ENCODE assay signal across 20 cellular contexts in the genomic region with DNA sequence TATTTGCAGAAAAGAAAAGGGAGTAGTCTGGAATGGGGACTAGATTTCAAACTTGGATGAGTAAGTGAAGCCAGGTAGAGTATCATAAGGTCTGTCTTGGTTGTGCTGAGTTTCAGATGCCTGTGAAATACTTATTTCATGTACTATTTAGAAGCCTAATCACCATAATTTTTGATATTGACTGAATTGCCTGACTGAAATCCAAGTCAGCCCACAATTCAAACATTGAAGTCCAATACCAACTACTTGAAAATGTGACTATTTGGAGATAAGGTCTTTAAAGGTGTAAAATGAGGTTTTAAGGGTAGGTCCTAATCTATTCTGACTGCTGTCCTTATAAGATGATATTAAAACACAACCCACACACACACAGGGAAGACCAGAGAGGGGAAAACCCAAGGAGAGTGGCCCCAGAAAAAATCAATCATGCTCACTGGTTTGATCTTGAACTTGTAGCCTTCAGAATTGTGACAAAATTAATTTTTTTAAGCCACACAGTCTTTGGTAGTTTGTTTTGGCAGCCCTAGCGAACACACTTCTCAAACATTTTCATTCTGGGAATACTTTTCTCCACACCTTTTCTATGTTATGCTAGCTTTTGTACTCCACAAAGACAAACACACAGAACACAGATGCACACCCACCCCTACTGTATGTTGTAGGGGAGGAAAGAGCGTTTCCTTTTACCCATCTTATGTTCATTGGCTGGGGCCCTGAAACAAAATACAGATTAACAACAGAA.
DNase-seq lines count a peak whose midpoint lies in the region; ATAC-seq and TF ChIP-seq lines count a peak whose summit lies in the region.
"Had no signal": no experiment of that assay in that cellular context is flagged by ENCODE, and none has a peak within 500 bp of the region (broad histone marks: within the 10 kb centered on the region; RNA-seq: fewer than 3 reads in every experiment).

No MANE protein-coding gene starts in this region.

- POLR2A ChIA-PET in activated CD8-positive, alpha-beta T cell treated with anti-CD3 and anti-CD28 coated beads, Interleukin-2, amount 10 ng/mL, durations not matched to agents 7 days and 5 days (lab: Charles Lee) = interaction anchor here (1.1 to 27.2 kb wide), 9 partner anchors 12 to 187 kb away, joined by 3 to 2224 read pairs (median 171); a partner anchor contains a TSS
- POLR2A ChIA-PET in activated CD8-positive, alpha-beta T cell treated with anti-CD3 and anti-CD28 coated beads for 36 hours (lab: Charles Lee) = interaction anchor here (0.6 to 27.2 kb wide), 12 partner anchors 8 to 1617 kb away, joined by 3 to 883 read pairs (median 60); a partner anchor contains a TSS

- CTCF ChIA-PET in activated CD8-positive, alpha-beta T cell treated with anti-CD3 and anti-CD28 coated beads, Interleukin-2, amount 10 ng/mL, durations not matched to agents 7 days and 5 days (lab: Charles Lee) = interaction anchor here (1.4 kb wide), 1 partner anchor 90 kb away, joined by 3 read pairs; a partner anchor contains a TSS
- CTCF ChIA-PET in activated CD8-positive, alpha-beta T cell treated with anti-CD3 and anti-CD28 coated beads for 36 hours (lab: Charles Lee) = interaction anchor here (0.9 to 1.6 kb wide), 2 partner anchors 8 to 44 kb away, joined by 3 to 4 read pairs; no protein-coding TSS in a partner anchor
- CTCF ChIA-PET in activated naive CD4-positive, alpha-beta T cell treated with anti-CD3 and anti-CD28 coated beads for 36 hours (lab: Charles Lee) = interaction anchor here (1.6 kb wide), 1 partner anchor 8 kb away, joined by 6 read pairs; a partner anchor contains a TSS

- peak overlapping the region; percentile 62 for H3K27ac Mint-ChIP-seq in activated CD8-positive, alpha-beta T cell treated with anti-CD3 and anti-CD28 coated beads, Interleukin-2, amount 10 ng/mL, durations not matched to agents 7 days and 5 days
- no peak overlapping the region for H3K27ac Mint-ChIP-seq in activated CD8-positive, alpha-beta T cell treated with anti-CD3 and anti-CD28 coated beads for 36 hours
- H3K27ac Mint-ChIP-seq in activated naive CD8-positive, alpha-beta T cell treated with anti-CD3 and anti-CD28 coated beads, Interleukin-2, amount 50 U/mL, for 24 hours = peak overlapping the region; percentile 46
- peak overlapping the region; percentile 51 for H3K27ac Mint-ChIP-seq in stimulated activated naive B cell treated with anti-CD40 and anti-IgM and Interleukin-4, amounts not matched to agents 10 μg/mL and 1 μg/mL and 100 μg/mL, for 72 hours
- no peak overlapping the region for H3K27ac Mint-ChIP-seq in activated naive CD4-positive, alpha-beta T cell treated with anti-CD3 and anti-CD28 coated beads for 36 hours
- H3K27ac Mint-ChIP-seq: dendritic cell treated with granulocyte-macrophage colony-stimulating factor and Interleukin-4, amounts not matched to agents 40 ng/mL and 50 ng/mL, for 4 days had no signal

- peaks cover 1% of the 10 kb centered on the region for H3K9me3 Mint-ChIP-seq in activated CD8-positive, alpha-beta T cell treated with anti-CD3 and anti-CD28 coated beads, Interleukin-2, amount 10 ng/mL, durations not matched to agents 7 days and 5 days (ENCODE audit: insufficient read depth)
- H3K9me3 Mint-ChIP-seq in activated CD8-positive, alpha-beta T cell treated with anti-CD3 and anti-CD28 coated beads for 36 hours = no peaks in the 10 kb centered on the region
- peaks cover 8% of the 10 kb centered on the region for H3K9me3 Mint-ChIP-seq in activated naive CD8-positive, alpha-beta T cell treated with anti-CD3 and anti-CD28 coated beads, Interleukin-2, amount 50 U/mL, for 24 hours
- H3K9me3 Mint-ChIP-seq in stimulated activated naive B cell treated with anti-CD40 and anti-IgM and Interleukin-4, amounts not matched to agents 10 μg/mL and 1 μg/mL and 100 μg/mL, for 72 hours = peaks cover 0 to 2% of the 10 kb centered on the region in 2 donors
- H3K9me3 Mint-ChIP-seq in activated naive CD4-positive, alpha-beta T cell treated with anti-CD3 and anti-CD28 coated beads for 36 hours = peaks cover 2% of the 10 kb centered on the region
- H3K9me3 Mint-ChIP-seq: dendritic cell treated with granulocyte-macrophage colony-stimulating factor and Interleukin-4, amounts not matched to agents 40 ng/mL and 50 ng/mL, for 4 days had no signal

- H3K36me3 Mint-ChIP-seq in activated CD8-positive, alpha-beta T cell treated with anti-CD3 and anti-CD28 coated beads, Interleukin-2, amount 10 ng/mL, durations not matched to agents 7 days and 5 days (ENCODE audit: low read depth) = no peaks in the 10 kb centered on the region
- no peaks in the 10 kb centered on the region for H3K36me3 Mint-ChIP-seq in activated CD8-positive, alpha-beta T cell treated with anti-CD3 and anti-CD28 coated beads for 36 hours (ENCODE audit: low read depth)
- no peaks in the 10 kb centered on the region for H3K36me3 Mint-ChIP-seq in activated naive CD8-positive, alpha-beta T cell treated with anti-CD3 and anti-CD28 coated beads, Interleukin-2, amount 50 U/mL, for 24 hours (ENCODE audit: low read depth)
- peaks cover 0 to 3% of the 10 kb centered on the region in 2 donors for H3K36me3 Mint-ChIP-seq in stimulated activated naive B cell treated with anti-CD40 and anti-IgM and Interleukin-4, amounts not matched to agents 10 μg/mL and 1 μg/mL and 100 μg/mL, for 72 hours
- H3K36me3 Mint-ChIP-seq in activated naive CD4-positive, alpha-beta T cell treated with anti-CD3 and anti-CD28 coated beads for 36 hours (ENCODE audit: low read depth) = no peaks in the 10 kb centered on the region

- no peak for ATAC-seq in activated CD8-positive, alpha-beta T cell treated with anti-CD3 and anti-CD28 coated beads, Interleukin-2, amount 10 ng/mL, durations not matched to agents 7 days and 5 days
- ATAC-seq in activated CD8-positive, alpha-beta T cell treated with anti-CD3 and anti-CD28 coated beads for 36 hours = no peak
- no peak for ATAC-seq in activated naive CD8-positive, alpha-beta T cell treated with anti-CD3 and anti-CD28 coated beads, Interleukin-2, amount 50 U/mL, for 24 hours
- ATAC-seq in stimulated activated naive B cell treated with anti-CD40 and anti-IgM and Interleukin-4, amounts not matched to agents 10 μg/mL and 1 μg/mL and 100 μg/mL, for 72 hours (replicated peaks) = no peak
- ATAC-seq: upper lobe of right lung had no signal

- no peak for TF ChIP-seq POLR2A in transverse colon (IDR thresholded peaks at IDR 0.05)

- no peak overlapping the region for H3K27ac ChIP-seq in transverse colon
- H3K27ac ChIP-seq: upper lobe of right lung had no signal

- no peaks in the 10 kb centered on the region for H3K36me3 ChIP-seq in transverse colon
- H3K36me3 ChIP-seq: BLaER1 treated with 17β-estradiol and CSF1 and Interleukin-3, amounts not matched to agents 10 nM and 100 nM; upper lobe of right lung had no signal

- TF ChIP-seq EP300 in transverse colon (IDR thresholded peaks at IDR 0.05; ENCODE audit: low read depth) = no peak

- no peaks in the 10 kb centered on the region for H3K27me3 ChIP-seq in transverse colon
- H3K27me3 ChIP-seq: BLaER1 treated with 17β-estradiol and CSF1 and Interleukin-3, amounts not matched to agents 10 nM and 100 nM had no signal

- DNase-seq in activated CD8-positive, alpha-beta T cell treated with anti-CD3 and anti-CD28 coated beads, Interleukin-2, amount 10 ng/mL, durations not matched to agents 7 days and 5 days = no peak
- DNase-seq in activated CD8-positive, alpha-beta T cell treated with anti-CD3 and anti-CD28 coated beads for 36 hours = no peak
- DNase-seq in NAMALWA (ENCODE audit: low spot score) (peak; percentile 35), DMS 273 treated with DMSO at 0.1 percent for 48 hours (lab: John Stamatoyannopoulos, UW) (no peak), transverse colon (no peak)
- DNase-seq in activated naive CD8-positive, alpha-beta T cell treated with anti-CD3 and anti-CD28 coated beads, Interleukin-2, amount 50 U/mL, for 24 hours = no peak
- DNase-seq in stimulated activated naive B cell treated with anti-CD40 and anti-IgM and Interleukin-4, amounts not matched to agents 10 μg/mL and 1 μg/mL and 100 μg/mL, for 72 hours = no peak
- no peak for DNase-seq in activated naive CD4-positive, alpha-beta T cell treated with anti-CD3 and anti-CD28 coated beads for 36 hours
- DNase-seq: activated gamma-delta T cell treated with Interleukin-2 at 50 U/mL for 16 hours; anterior cingulate cortex; Calu3; caudate nucleus; EL; KG1; NCI-H510A treated with DMSO at 0.1 percent for 48 hours; stimulated activated naive CD4-positive, alpha-beta T cell treated with Interleukin-2 at 50 U/mL for 16 hours; upper lobe of right lung had no signal

- TF ChIP-seq CTCF in activated CD8-positive, alpha-beta T cell treated with anti-CD3 and anti-CD28 coated beads for 36 hours (IDR thresholded peaks at IDR 0.05) = no peak
- no peak for TF ChIP-seq CTCF in transverse colon (IDR thresholded peaks at IDR 0.05)

- no peak overlapping the region for H3K4me3 ChIP-seq in transverse colon
- H3K4me3 ChIP-seq: smooth muscle cell, upper lobe of right lung had no signal

- in situ Hi-C loops in transverse colon (cut with MboI; ENCODE audit: low pct_ligation_motif_present in 1 of 4, low pct_unique_long_range_greater_than_20kb in 1 of 4, low sequenced_read_pairs in 3 of 4) = loop anchor here in 1 of 4 donors (25.0 kb wide), 1 partner anchor 924 kb away; a partner anchor contains a TSS

- H3K4me1 ChIP-seq in transverse colon = peaks cover 0 to 25% (median 19%) of the 10 kb centered on the region in 4 donors
- H3K4me1 ChIP-seq: upper lobe of right lung had no signal

- H3K4me1 Mint-ChIP-seq in activated CD8-positive, alpha-beta T cell treated with anti-CD3 and anti-CD28 coated beads, Interleukin-2, amount 10 ng/mL, durations not matched to agents 7 days and 5 days (ENCODE audit: low read depth) = peaks cover 23% of the 10 kb centered on the region
- peaks cover 12% of the 10 kb centered on the region for H3K4me1 Mint-ChIP-seq in activated CD8-positive, alpha-beta T cell treated with anti-CD3 and anti-CD28 coated beads for 36 hours (ENCODE audit: low read depth)
- peaks cover 10% of the 10 kb centered on the region for H3K4me1 Mint-ChIP-seq in activated naive CD8-positive, alpha-beta T cell treated with anti-CD3 and anti-CD28 coated beads, Interleukin-2, amount 50 U/mL, for 24 hours
- H3K4me1 Mint-ChIP-seq in stimulated activated naive B cell treated with anti-CD40 and anti-IgM and Interleukin-4, amounts not matched to agents 10 μg/mL and 1 μg/mL and 100 μg/mL, for 72 hours = peaks cover 0 to 5% of the 10 kb centered on the region in 2 donors
- H3K4me1 Mint-ChIP-seq in activated naive CD4-positive, alpha-beta T cell treated with anti-CD3 and anti-CD28 coated beads for 36 hours (ENCODE audit: low read depth) = peaks cover 2% of the 10 kb centered on the region

- H3K27me3 Mint-ChIP-seq in activated CD8-positive, alpha-beta T cell treated with anti-CD3 and anti-CD28 coated beads, Interleukin-2, amount 10 ng/mL, durations not matched to agents 7 days and 5 days (ENCODE audit: low read depth) = no peaks in the 10 kb centered on the region
- H3K27me3 Mint-ChIP-seq in activated CD8-positive, alpha-beta T cell treated with anti-CD3 and anti-CD28 coated beads for 36 hours = no peaks in the 10 kb centered on the region
- no peaks in the 10 kb centered on the region for H3K27me3 Mint-ChIP-seq in activated naive CD8-positive, alpha-beta T cell treated with anti-CD3 and anti-CD28 coated beads, Interleukin-2, amount 50 U/mL, for 24 hours
- H3K27me3 Mint-ChIP-seq in stimulated activated naive B cell treated with anti-CD40 and anti-IgM and Interleukin-4, amounts not matched to agents 10 μg/mL and 1 μg/mL and 100 μg/mL, for 72 hours = no peaks in the 10 kb centered on the region
- no peaks in the 10 kb centered on the region for H3K27me3 Mint-ChIP-seq in activated naive CD4-positive, alpha-beta T cell treated with anti-CD3 and anti-CD28 coated beads for 36 hours (ENCODE audit: low read depth)
- H3K27me3 Mint-ChIP-seq: dendritic cell treated with granulocyte-macrophage colony-stimulating factor and Interleukin-4, amounts not matched to agents 40 ng/mL and 50 ng/mL, for 4 days had no signal

- no peaks in the 10 kb centered on the region for H3K9me3 ChIP-seq in transverse colon
- H3K9me3 ChIP-seq: upper lobe of right lung had no signal

- 92 to 100% methylated on average over 2 of the region's 2 CpGs for WGBS in transverse colon (ENCODE audit: low coverage in 1 of 2), 2 donors

- intact Hi-C loops in activated CD8-positive, alpha-beta T cell treated with anti-CD3 and anti-CD28 coated beads for 36 hours (cut with micrococcal nuclease) = no loop called here
- intact Hi-C loops in activated naive CD4-positive, alpha-beta T cell treated with anti-CD3 and anti-CD28 coated beads for 36 hours (cut with micrococcal nuclease) = no loop called here
- intact Hi-C loops in transverse colon (cut with DNase I; ENCODE audit: low total_unique reads) = no loop called here

- peak overlapping the region; percentile 2 for H3K4me3 Mint-ChIP-seq in activated CD8-positive, alpha-beta T cell treated with anti-CD3 and anti-CD28 coated beads, Interleukin-2, amount 10 ng/mL, durations not matched to agents 7 days and 5 days
- no peak overlapping the region for H3K4me3 Mint-ChIP-seq in activated CD8-positive, alpha-beta T cell treated with anti-CD3 and anti-CD28 coated beads for 36 hours
- no peak overlapping the region for H3K4me3 Mint-ChIP-seq in activated naive CD8-positive, alpha-beta T cell treated with anti-CD3 and anti-CD28 coated beads, Interleukin-2, amount 50 U/mL, for 24 hours
- no peak overlapping the region for H3K4me3 Mint-ChIP-seq in stimulated activated naive B cell treated with anti-CD40 and anti-IgM and Interleukin-4, amounts not matched to agents 10 μg/mL and 1 μg/mL and 100 μg/mL, for 72 hours
- H3K4me3 Mint-ChIP-seq in activated naive CD4-positive, alpha-beta T cell treated with anti-CD3 and anti-CD28 coated beads for 36 hours = no peak overlapping the region
- H3K4me3 Mint-ChIP-seq: dendritic cell treated with granulocyte-macrophage colony-stimulating factor and Interleukin-4, amounts not matched to agents 40 ng/mL and 50 ng/mL, for 4 days had no signal

Comparison
In these comparisons a context has a peak if more than half of its experiments do, and no peak if none do; other contexts are left out.
1. H3K27ac Mint-ChIP-seq: peak in activated CD8-positive, alpha-beta T cell treated with anti-CD3 and anti-CD28 coated beads, Interleukin-2, amount 10 ng/mL, durations not matched to agents 7 days and 5 days (single experiment), activated naive CD8-positive, alpha-beta T cell treated with anti-CD3 and anti-CD28 coated beads, Interleukin-2, amount 50 U/mL, for 24 hours (single experiment) and stimulated activated naive B cell treated with anti-CD40 and anti-IgM and Interleukin-4, amounts not matched to agents 10 μg/mL and 1 μg/mL and 100 μg/mL, for 72 hours (single experiment); none in activated CD8-positive, alpha-beta T cell treated with anti-CD3 and anti-CD28 coated beads for 36 hours (single experiment) and activated naive CD4-positive, alpha-beta T cell treated with anti-CD3 and anti-CD28 coated beads for 36 hours (single experiment).